In genomic region chr12:123602651-123603195, GRCh38 we compare ENCODE assay signal across 8 cellular contexts. TPM values are rescaled to one million over a fixed set of nuclear protein-coding genes. Genes with fewer than 3 reads are reported as not detected.
DNase-seq lines count a peak whose midpoint lies in the region; ATAC-seq and TF ChIP-seq lines count a peak whose summit lies in the region.

No MANE protein-coding gene starts in this region.

- no peaks in the 10 kb centered on the region for H3K27me3 ChIP-seq in heart left ventricle
- H3K27me3 ChIP-seq in esophagus (ENCODE audit: control insufficient read depth in 1 of 2, insufficient read depth in 2 of 2, low read length in 2 of 2) = no peaks in the 10 kb centered on the region
- H3K27me3 ChIP-seq in prostate gland (replicated peaks; ENCODE audit: insufficient read depth) = no peaks in the 10 kb centered on the region

- H3K9me3 ChIP-seq in heart left ventricle = no peaks in the 10 kb centered on the region
- no peaks in the 10 kb centered on the region for H3K9me3 ChIP-seq in SK-N-MC (ENCODE audit: low read depth, low read length)
- H3K9me3 ChIP-seq in esophagus (ENCODE audit: control insufficient read depth in 2 of 2, insufficient read depth in 1 of 2, low read depth in 1 of 2, low read length in 1 of 2) = no peaks in the 10 kb centered on the region
- H3K9me3 ChIP-seq in prostate gland = no peaks in the 10 kb centered on the region

- H3K9ac ChIP-seq in SK-N-MC (ENCODE audit: insufficient read length) = peak overlapping the region; percentile 92

- 10 to 11% (median 10%) methylated on average over 7 of the region's 7 CpGs for WGBS in heart left ventricle, 4 donors
- WGBS in esophagus, 2 donors = 6 to 8% methylated on average over 7 of the region's 7 CpGs
- 9% methylated on average over 7 of the region's 7 CpGs for WGBS in prostate gland

- DNase-seq in heart left ventricle (no peak), Right ventricle myocardium inferior (ENCODE audit: missing footprints) (no peak), SK-N-MC (ENCODE audit: low read depth, low spot score) (no peak), prostate gland (ENCODE audit: low spot score) (no peak), AG08396 (ENCODE audit: low spot score) (no peak), NCI-H2081 (lab: John Stamatoyannopoulos, UW) (no peak)

- TF ChIP-seq CTCF in heart left ventricle (IDR thresholded peaks at IDR 0.05) (no peak), prostate gland (IDR thresholded peaks at IDR 0.05) (no peak)

- H3K27ac ChIP-seq in heart left ventricle (peak overlapping the region in 9 of 12 donors; percentile 72 to 95 (median 87)), SK-N-MC (no peak overlapping the region), esophagus (ENCODE audit: low read depth in 2 of 2, low read length in 1 of 2) (peak overlapping the region in 1 of 2 donors; percentile 72), prostate gland (peak overlapping the region in 1 of 2 donors; percentile 84)

- no peak for TF ChIP-seq POLR2A in heart left ventricle (IDR thresholded peaks at IDR 0.05)
- TF ChIP-seq POLR2A in prostate gland (IDR thresholded peaks at IDR 0.05) = no peak

- intact Hi-C loops in heart left ventricle (cut with DNase I) = loop anchor here in 2 of 10 donors (10.0 kb wide), 1 partner anchor 338 kb away; no protein-coding TSS in a partner anchor
- intact Hi-C loops in Right ventricle myocardium inferior (cut with DNase I) = no loop called here
- intact Hi-C loops in prostate gland (cut with DNase I) = loop anchor here (5.0 kb wide), 1 partner anchor 335 kb away; no protein-coding TSS in a partner anchor

- ATAC-seq in heart left ventricle = no peak
- no peak for ATAC-seq in Right ventricle myocardium inferior
- no peak for ATAC-seq in GM18907 (IDR thresholded peaks at IDR 0.05; ENCODE audit: unreplicated experiment)

- peak overlapping the region; percentile 66 to 100 (median 89) for H3K4me3 ChIP-seq in heart left ventricle
- H3K4me3 ChIP-seq in SK-N-MC = peak overlapping the region; percentile 88
- H3K4me3 ChIP-seq in esophagus (ENCODE audit: low read depth in 1 of 2, low read length in 2 of 2) = peak overlapping the region; percentile 93 to 100
- peak overlapping the region; percentile 58 to 86 for H3K4me3 ChIP-seq in prostate gland

- H3K36me3 ChIP-seq in heart left ventricle (peaks cover 0 to 54% (median 44%) of the 10 kb centered on the region in 9 donors), SK-N-MC (ENCODE audit: insufficient read depth, low read length) (peaks cover 49% of the 10 kb centered on the region), esophagus (ENCODE audit: control insufficient read depth in 2 of 2, insufficient read depth in 2 of 2, low read length in 1 of 2) (peaks cover 9 to 15% of the 10 kb centered on the region in 2 donors), prostate gland (no peaks in the 10 kb centered on the region)

- H3K4me1 ChIP-seq in heart left ventricle (peaks cover 0 to 24% (median 12%) of the 10 kb centered on the region in 12 donors), esophagus (ENCODE audit: control insufficient read depth in 2 of 2, insufficient read depth in 2 of 2, low read length in 1 of 2) (peaks cover 0 to 4% of the 10 kb centered on the region in 2 donors), prostate gland (replicated peaks) (no peaks in the 10 kb centered on the region)

RNA-seq across cellular contexts. Expression of gene DDX55, which starts 0.8 kb away (rescaled TPM):
- 10 to 100 TPM in 1 of 9 donors, 1 to 10 TPM in 8; 3.9 to 15.3 (median 5.1) TPM for total RNA-seq in heart left ventricle
- polyA plus RNA-seq in heart left ventricle = 1 to 10 TPM; 6.0 to 6.4 TPM
- 4.9 TPM for total RNA-seq in Right ventricle myocardium inferior
- 10 to 100 TPM; 10.3 to 15.5 TPM for polyA plus RNA-seq in esophagus
- total RNA-seq in prostate gland = 10 to 100 TPM; 13.7 to 24.4 TPM

RNA-seq across cellular contexts. Expression of gene TMED2, which starts 18.4 kb away (rescaled TPM):
- total RNA-seq in heart left ventricle (100 to 1,000 TPM in 8 of 9 donors, 10 to 100 TPM in 1; 91.2 to 185 (median 161) TPM), Right ventricle myocardium inferior (163 TPM), prostate gland (100 to 1,000 TPM; 114 to 188 TPM)
- polyA plus RNA-seq in heart left ventricle (100 to 1,000 TPM in 1 of 2 donors, 10 to 100 TPM in 1; 34.9 to 238 TPM), esophagus (10 to 100 TPM; 43.2 to 94.7 TPM)

RNA-seq across cellular contexts. Expression of gene EIF2B1, which starts 30.8 kb away (rescaled TPM):
- 100 to 1,000 TPM in 1 of 9 donors, 10 to 100 TPM in 8; 24.6 to 109 (median 31.5) TPM for total RNA-seq in heart left ventricle
- 10 to 100 TPM; 17.0 to 28.5 TPM for polyA plus RNA-seq in heart left ventricle
- 33.1 TPM for total RNA-seq in Right ventricle myocardium inferior
- 10 to 100 TPM; 25.2 to 32.2 TPM for polyA plus RNA-seq in esophagus
- 100 to 1,000 TPM in 1 of 2 donors, 10 to 100 TPM in 1; 98.7 to 122 TPM for total RNA-seq in prostate gland

RNA-seq across cellular contexts. Expression of gene GTF2H3, which starts 30.9 kb away (rescaled TPM):
- total RNA-seq in heart left ventricle (10 to 100 TPM; 11.0 to 21.9 (median 14.3) TPM), Right ventricle myocardium inferior (13.3 TPM), prostate gland (10 to 100 TPM; 28.0 to 50.1 TPM)
- polyA plus RNA-seq in heart left ventricle (1 to 10 TPM; 3.5 to 8.7 TPM), esophagus (10 to 100 TPM in 1 of 2 donors, 1 to 10 TPM in 1; 4.5 to 10.2 TPM)
